In genomic region chr4:70839537-70840093, GRCh38 we compare ENCODE assay signal across 8 cellular contexts. TPM values are rescaled to one million over a fixed set of nuclear protein-coding genes. Genes with fewer than 3 reads are reported as not detected.
DNase-seq lines count a peak whose midpoint lies in the region; ATAC-seq and TF ChIP-seq lines count a peak whose summit lies in the region.

Gene GRSF1, minus strand, starts transcription at chr4:70839890. Its CDS starts 63 bp downstream, at chr4:70839827.

- H3K4me1 ChIP-seq in DOHH2 (ENCODE audit: control insufficient read depth, low read length) = peaks cover 72% of the 10 kb centered on the region
- peaks cover 17 to 22% of the 10 kb centered on the region in 2 donors for H3K4me1 ChIP-seq in naive thymus-derived CD4-positive, alpha-beta T cell (ENCODE audit: control insufficient read depth in 2 of 2, insufficient read depth in 2 of 2, low read length in 2 of 2)

- peak; percentile 81 for DNase-seq in KBM-7
- DNase-seq in RKO (ENCODE audit: low spot score) = peak; percentile 90
- peak; percentile 91 for DNase-seq in activated T-helper 1 cell treated with Interleukin-2 at 50 U/mL for 16 hours (ENCODE audit: low read depth)
- DNase-seq in fibroblast of gingiva (ENCODE audit: low read depth) = peak; percentile 91
- DNase-seq in naive thymus-derived CD4-positive, alpha-beta T cell = peak; percentile 92 to 96 (median 95)

- H3K36me3 Mint-ChIP-seq in naive thymus-derived CD4-positive, alpha-beta T cell = peaks cover 0 to 14% (median 5%) of the 10 kb centered on the region in 5 donors
- peaks cover 13% of the 10 kb centered on the region for H3K36me3 Mint-ChIP-seq in stimulated activated memory B cell treated with anti-CD40 and anti-IgM and Interleukin-4, amounts not matched to agents 10 μg/mL and 1 μg/mL and 100 μg/mL, for 72 hours

- H3K9me3 ChIP-seq in DOHH2 (ENCODE audit: control insufficient read depth, insufficient read depth, low read length) = no peaks in the 10 kb centered on the region
- H3K9me3 ChIP-seq in naive thymus-derived CD4-positive, alpha-beta T cell (ENCODE audit: control insufficient read depth in 2 of 3, low read length in 3 of 3) = no peaks in the 10 kb centered on the region

- peaks cover 19% of the 10 kb centered on the region for H4K20me1 ChIP-seq in DOHH2 (ENCODE audit: control insufficient read depth, insufficient read depth, low read depth, low read length)

- peak within 1 kb of the TSS; percentile 91 to 98 (median 96) for H3K27ac Mint-ChIP-seq in naive thymus-derived CD4-positive, alpha-beta T cell
- H3K27ac Mint-ChIP-seq in stimulated activated memory B cell treated with anti-CD40 and anti-IgM and Interleukin-4, amounts not matched to agents 10 μg/mL and 1 μg/mL and 100 μg/mL, for 72 hours = peak within 1 kb of the TSS; percentile 96

- intact Hi-C loops in naive thymus-derived CD4-positive, alpha-beta T cell (cut with micrococcal nuclease) = loop anchor here (1.0 to 5.0 kb wide), 12 partner anchors 21 to 1079 kb away; partner anchors contain the start of genes DCK (in 2 of the 2), MOB1B (in 2 of the 2), UTP3 (in 2 of the 2) and SULT1B1 (in 1 of the 2)

- H3K27me3 ChIP-seq in DOHH2 (ENCODE audit: control insufficient read depth, low read length) = no peaks in the 10 kb centered on the region
- H3K27me3 ChIP-seq in naive thymus-derived CD4-positive, alpha-beta T cell (ENCODE audit: control insufficient read depth in 2 of 2, insufficient read depth in 2 of 2, low read length in 2 of 2) = no peaks in the 10 kb centered on the region

- in situ Hi-C loops in KBM-7 (cut with MboI; ENCODE audit: low pct_unique_long_range_greater_than_20kb, low sequenced_read_pairs) = no loop called here

- peak; percentile 53 for ATAC-seq in GM21717 (IDR thresholded peaks at IDR 0.05; ENCODE audit: unreplicated experiment)
- peak; percentile 96 for ATAC-seq in naive thymus-derived CD4-positive, alpha-beta T cell
- ATAC-seq in stimulated activated memory B cell treated with anti-CD40 and anti-IgM and Interleukin-4, amounts not matched to agents 10 μg/mL and 1 μg/mL and 100 μg/mL, for 72 hours = peak; percentile 87

- CTCF ChIA-PET in naive thymus-derived CD4-positive, alpha-beta T cell (lab: Charles Lee) = no interaction called here

- peak within 1 kb of the TSS; percentile 89 to 99 (median 97) for H3K4me3 Mint-ChIP-seq in naive thymus-derived CD4-positive, alpha-beta T cell
- H3K4me3 Mint-ChIP-seq in stimulated activated memory B cell treated with anti-CD40 and anti-IgM and Interleukin-4, amounts not matched to agents 10 μg/mL and 1 μg/mL and 100 μg/mL, for 72 hours = peak within 1 kb of the TSS; percentile 87

- H3K27me3 Mint-ChIP-seq in naive thymus-derived CD4-positive, alpha-beta T cell = no peaks in the 10 kb centered on the region
- H3K27me3 Mint-ChIP-seq in stimulated activated memory B cell treated with anti-CD40 and anti-IgM and Interleukin-4, amounts not matched to agents 10 μg/mL and 1 μg/mL and 100 μg/mL, for 72 hours = no peaks in the 10 kb centered on the region

- peaks cover 34% of the 10 kb centered on the region for H3K36me3 ChIP-seq in DOHH2 (ENCODE audit: control insufficient read depth, low read length)
- H3K36me3 ChIP-seq in naive thymus-derived CD4-positive, alpha-beta T cell (ENCODE audit: control insufficient read depth in 2 of 3, insufficient read depth in 3 of 3, low read length in 3 of 3) = peaks cover 0 to 10% (median 5%) of the 10 kb centered on the region in 3 experiments

- H3K4me3 ChIP-seq in DOHH2 (ENCODE audit: low read length) = peak within 1 kb of the TSS; percentile 93
- H3K4me3 ChIP-seq in naive thymus-derived CD4-positive, alpha-beta T cell (ENCODE audit: low read length) = peak within 1 kb of the TSS; percentile 83

- no peaks in the 10 kb centered on the region for H3K9me2 ChIP-seq in DOHH2 (replicated peaks; ENCODE audit: control insufficient read depth, low read length)

- H3K79me2 ChIP-seq in DOHH2 (ENCODE audit: control insufficient read depth, low read length) = peaks cover 51% of the 10 kb centered on the region

- no peaks in the 10 kb centered on the region for H3K9me3 Mint-ChIP-seq in naive thymus-derived CD4-positive, alpha-beta T cell
- H3K9me3 Mint-ChIP-seq in stimulated activated memory B cell treated with anti-CD40 and anti-IgM and Interleukin-4, amounts not matched to agents 10 μg/mL and 1 μg/mL and 100 μg/mL, for 72 hours = no peaks in the 10 kb centered on the region

- H3K27ac ChIP-seq in DOHH2 (ENCODE audit: low read depth, low read length) = peak within 1 kb of the TSS; percentile 54
- H3K27ac ChIP-seq in naive thymus-derived CD4-positive, alpha-beta T cell (ENCODE audit: low read depth, low read length) = peak within 1 kb of the TSS; percentile 88

- H3F3A ChIP-seq in DOHH2 (ENCODE audit: control insufficient read depth, insufficient read depth) = peaks cover 25% of the 10 kb centered on the region

- peak; percentile 29 for TF ChIP-seq CTCF in DOHH2 (IDR thresholded peaks at IDR 0.05; ENCODE audit: low read depth, low read length, poor library complexity, severe bottlenecking)

- POLR2A ChIA-PET in naive thymus-derived CD4-positive, alpha-beta T cell (lab: Charles Lee) = interaction anchor here (1.0 to 3.6 kb wide), 13 partner anchors 9 to 1079 kb away, joined by 3 to 43 read pairs (median 6); partner anchors contain the start of genes DCK, MOB1B, SULT1B1 and UTP3

- H3K4me1 Mint-ChIP-seq in naive thymus-derived CD4-positive, alpha-beta T cell = peaks cover 8 to 40% (median 29%) of the 10 kb centered on the region in 7 donors
- peaks cover 50% of the 10 kb centered on the region for H3K4me1 Mint-ChIP-seq in stimulated activated memory B cell treated with anti-CD40 and anti-IgM and Interleukin-4, amounts not matched to agents 10 μg/mL and 1 μg/mL and 100 μg/mL, for 72 hours

- peak within 1 kb of the TSS; percentile 81 for H3K4me2 ChIP-seq in DOHH2 (ENCODE audit: low read length)

RNA-seq across cellular contexts. Expression of gene GRSF1, which starts in this region (rescaled TPM):
- total RNA-seq in naive thymus-derived CD4-positive, alpha-beta T cell = 10 to 100 TPM; 35.9 to 76.0 (median 48.0) TPM
- polyA plus RNA-seq in naive thymus-derived CD4-positive, alpha-beta T cell = 100 to 1,000 TPM in 1 of 2 donors, 10 to 100 TPM in 1; 89.9 to 111 TPM

Comparison
In these comparisons a context has a peak if more than half of its experiments do, and no peak if none do; other contexts are left out.
1. Peak in every context shown above with its lines: DNase-seq, ATAC-seq, H3K4me3 ChIP-seq and H3K27ac ChIP-seq.